In genomic region chr2:39486071-39486470, GRCh38 we compare ENCODE assay signal across 1 cellular context.
TF ChIP-seq lines count a peak whose summit lies in the region.

No MANE protein-coding gene starts in this region.

TF ChIP-seq in GM23338, 12 proteins besides CTCF, POLR2A, EP300 and RAD21 (continued from another document):
- TF ChIP-seq ZNF462 (CRISPR knock-in tag; IDR thresholded peaks at IDR 0.05), result no peak
- no peak for TF ChIP-seq JUNB (IDR thresholded peaks at IDR 0.05; ENCODE audit: unreplicated experiment)
- TF ChIP-seq ZNF114 (CRISPR knock-in tag; IDR thresholded peaks at IDR 0.05), result no peak
- TF ChIP-seq POLR2AphosphoS5 (IDR thresholded peaks at IDR 0.05; ENCODE audit: low read depth), result no peak
- TF ChIP-seq CREB1 (CRISPR knock-in tag; IDR thresholded peaks at IDR 0.05; ENCODE audit: low read depth), result no peak
- no peak for TF ChIP-seq ETS1 (IDR thresholded peaks at IDR 0.05)
